Comparison of ENCODE assay signal across 8 cellular contexts in genomic region chr3:30607032-30607833, GRCh38. TPM values are rescaled to one million over a fixed set of nuclear protein-coding genes. Genes with fewer than 3 reads are reported as not detected.
DNase-seq lines count a peak whose midpoint lies in the region; ATAC-seq lines count a peak whose summit lies in the region.

No MANE protein-coding gene starts in this region.

- peaks cover 18% of the 10 kb centered on the region for H3K27me3 ChIP-seq in iPS-20b (ENCODE audit: insufficient read depth, low read length)

- H3K36me3 Mint-ChIP-seq in T-helper 17 cell (ENCODE audit: low read depth), result no peaks in the 10 kb centered on the region

- H3K27ac Mint-ChIP-seq in T-helper 17 cell, result peak overlapping the region; percentile 99

- H3K27ac ChIP-seq in iPS-20b (ENCODE audit: low read length), result no peak overlapping the region

- H3K36me3 ChIP-seq in iPS-20b (ENCODE audit: insufficient read depth, low read depth, low read length), result no peaks in the 10 kb centered on the region

- DNase-seq in AG08396 (ENCODE audit: low spot score) (peak; percentile 41), T-helper 17 cell (peak; percentile 42 to 48 (median 48)), astrocyte of the hippocampus (ENCODE audit: low read depth, low spot score) (peak; percentile 76), NCI-H1930 (lab: John Stamatoyannopoulos, UW) (no peak)
- DNase-seq in stimulated activated CD4-positive, alpha-beta T cell treated with anti-CD3 and anti-CD28 coated beads, Interleukin-12 subunit alpha, Interleukin-12 subunit beta, amount 100 ng/mL, for 4 hours, result peak; percentile 66

- H3K4me1 ChIP-seq in iPS-20b (ENCODE audit: insufficient read depth, low read length), result peaks cover 15% of the 10 kb centered on the region

- H3K4me1 Mint-ChIP-seq in T-helper 17 cell, result peaks cover 55% of the 10 kb centered on the region

- peak overlapping the region; percentile 64; the same call in 1 of the 2 replicates for H3K9ac ChIP-seq in iPS-20b (ENCODE audit: low read depth, low read length)

- H3K4me3 Mint-ChIP-seq in T-helper 17 cell, result peak overlapping the region; percentile 96

- H3K27me3 Mint-ChIP-seq in T-helper 17 cell, result no peaks in the 10 kb centered on the region

- ATAC-seq in GM19351 (IDR thresholded peaks at IDR 0.05; ENCODE audit: unreplicated experiment) (peak; percentile 53), HG03457 (IDR thresholded peaks at IDR 0.05; ENCODE audit: unreplicated experiment) (peak; percentile 33), T-helper 17 cell (peak; percentile 47)

- peak overlapping the region; percentile 79 for H3K4me3 ChIP-seq in iPS-20b (ENCODE audit: low read length)

- H3K9me3 ChIP-seq in T-helper 17 cell (ENCODE audit: control insufficient read depth, low read length, poor library complexity, severe bottlenecking) (no peaks in the 10 kb centered on the region), iPS-20b (ENCODE audit: insufficient read depth, low read depth, low read length) (no peaks in the 10 kb centered on the region)

RNA-seq across cellular contexts. Expression of gene TGFBR2, which starts 0.8 kb away (rescaled TPM):
- 10 to 100 TPM; 58.4 to 74.5 TPM for total RNA-seq in T-helper 17 cell

Comparison
In these comparisons a context has a peak if more than half of its experiments do, and no peak if none do; other contexts are left out.
1. DNase-seq: peak in AG08396 (single experiment), T-helper 17 cell (3 of 3), astrocyte of the hippocampus (single experiment) and stimulated activated CD4-positive, alpha-beta T cell treated with anti-CD3 and anti-CD28 coated beads, Interleukin-12 subunit alpha, Interleukin-12 subunit beta, amount 100 ng/mL, for 4 hours (single experiment); none in NCI-H1930 (0 of 2).
2. Peak in every context shown above with its lines, with median percentiles within 50 percentile points of each other: ATAC-seq.